Comparison of ENCODE assay signal across 28 cellular contexts in the genomic region with DNA sequence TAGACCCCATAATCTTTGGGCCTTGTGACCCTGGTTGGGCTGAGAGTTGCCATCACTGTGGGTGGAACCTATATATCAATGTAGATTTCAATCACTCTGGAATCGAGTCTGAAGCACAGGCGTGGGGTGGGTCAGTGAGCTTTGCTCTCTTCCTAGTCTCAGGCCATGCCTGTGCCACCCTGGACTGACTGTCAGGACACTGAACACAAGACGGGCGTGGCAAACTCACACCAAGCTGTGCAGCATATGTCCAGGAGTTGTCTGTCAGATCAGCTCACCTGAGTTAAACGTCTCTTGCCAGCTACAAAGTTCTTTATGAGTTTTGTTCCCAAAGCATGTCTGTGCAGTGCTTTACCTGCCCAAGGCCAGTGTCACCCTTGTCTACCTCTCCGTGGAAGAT.
"Had no signal": no experiment of that assay in that cellular context is flagged by ENCODE, and none has a peak within 500 bp of the region (broad histone marks: within the 10 kb centered on the region; RNA-seq: fewer than 3 reads in every experiment).

No MANE protein-coding gene starts in this region.

- DNase-seq: natural killer cell; occipital lobe; ovary; posterior cingulate gyrus; psoas muscle; right cardiac atrium; right lobe of liver; sigmoid colon; spleen; stimulated activated CD4-positive, alpha-beta T cell treated with anti-CD3 and anti-CD28 coated beads, Interleukin-12 subunit alpha, Interleukin-12 subunit beta, amount 100 ng/mL, for 4 hours; stimulated activated CD4-positive, alpha-beta T cell treated with anti-CD3 and anti-CD28 coated beads, Interleukin-1b, Interleukin-23, amount 100 ng/mL, for 48 hours; stimulated activated CD4-positive, alpha-beta T cell treated with anti-CD3 and anti-CD28 coated beads, Interleukin-4, amount 100 ng/mL, for 1 hour; stimulated activated CD4-positive, alpha-beta T cell treated with anti-CD3 and anti-CD28 coated beads, Interleukin-4, amount 100 ng/mL, for 4 hours; stimulated activated CD8-positive, alpha-beta memory T cell treated with anti-CD3 and anti-CD28 coated beads, Interleukin-4, amount 100 ng/mL, for 48 hours; stimulated activated naive CD4-positive, alpha-beta T cell; stimulated activated naive CD8-positive, alpha-beta T cell treated with anti-CD3 and anti-CD28 coated beads, Interleukin-15, amount 100 ng/mL, for 72 hours; stimulated activated naive CD8-positive, alpha-beta T cell treated with anti-CD3 and anti-CD28 coated beads, Interleukin-15, Interleukin-2, amounts not matched to agents 100 U/mL and 50 U/mL, for 24 hours; substantia nigra; testis; tibial artery; transverse colon; upper lobe of right lung; uterus had no signal

- H3K27ac ChIP-seq: neural progenitor cell, ovary, parathyroid adenoma, psoas muscle, right lobe of liver, sigmoid colon, spleen, suprapubic skin, testis, tibial artery, transverse colon, upper lobe of right lung, uterus had no signal

- H3K4me1 ChIP-seq: neural progenitor cell, parathyroid adenoma, psoas muscle, right lobe of liver, sigmoid colon, spleen, suprapubic skin, testis, tibial artery, transverse colon, upper lobe of right lung, uterus had no signal

- H3K4me3 ChIP-seq: neural progenitor cell, ovary, psoas muscle, right lobe of liver, sigmoid colon, smooth muscle cell, spleen, suprapubic skin, testis, tibial artery, transverse colon, upper lobe of right lung, uterus had no signal

- H3K9me3 ChIP-seq: ovary, psoas muscle, right lobe of liver, sigmoid colon, spleen, suprapubic skin, testis, tibial artery, transverse colon, upper lobe of right lung, uterus had no signal

- H3K27me3 ChIP-seq: ovary, right lobe of liver, sigmoid colon, spleen, suprapubic skin, testis, tibial artery, transverse colon, upper lobe of right lung, uterus had no signal

- H3K36me3 ChIP-seq: neural progenitor cell, ovary, uterus had no signal

- ATAC-seq: natural killer cell; psoas muscle; right cardiac atrium; right lobe of liver; stimulated activated memory B cell treated with anti-CD40 and anti-IgM and Interleukin-4, amounts not matched to agents 10 μg/mL and 1 μg/mL and 100 μg/mL, for 72 hours; stimulated activated naive CD8-positive, alpha-beta T cell treated with anti-CD3 and anti-CD28 coated beads, Interleukin-15, amount 100 ng/mL, for 72 hours; stimulated activated naive CD8-positive, alpha-beta T cell treated with anti-CD3 and anti-CD28 coated beads, Interleukin-15, Interleukin-2, amounts not matched to agents 100 U/mL and 50 U/mL, for 24 hours; upper lobe of right lung had no signal
